1 cellular context compared by ENCODE assay signal in genomic region chr13:37617162-37617561, GRCh38.
A peak's percentile ranks its signal among the peaks of the same experiment; 100 is the strongest.
TF ChIP-seq lines count a peak whose summit lies in the region.

No MANE protein-coding gene starts in this region.

TF ChIP-seq in SK-N-SH, 30 proteins besides CTCF, POLR2A, EP300 and RAD21 (continued from another document):
- TF ChIP-seq REST (IDR thresholded peaks at IDR 0.05; ENCODE audit: low read depth, low read length), result no peak
- no peak for TF ChIP-seq GABPA (IDR thresholded peaks at IDR 0.05; ENCODE audit: low read depth)
- TF ChIP-seq MAX (IDR thresholded peaks at IDR 0.05; ENCODE audit: low read depth), result no peak
- TF ChIP-seq USF1 (IDR thresholded peaks at IDR 0.05; ENCODE audit: borderline replicate concordance, low read depth), result no peak
- peak; percentile 87 for TF ChIP-seq PBX3 (IDR thresholded peaks at IDR 0.05)
- TF ChIP-seq NRF1 (IDR thresholded peaks at IDR 0.05; ENCODE audit: low read depth, low read length), result no peak
- no peak for TF ChIP-seq ZBTB33 (IDR thresholded peaks at IDR 0.05; ENCODE audit: borderline replicate concordance, low read depth)
- no peak for TF ChIP-seq EZH2phosphoT487 (IDR thresholded peaks at IDR 0.05; ENCODE audit: borderline replicate concordance, low read depth)
- TF ChIP-seq POLR2AphosphoS5 (IDR thresholded peaks at IDR 0.05; ENCODE audit: low read depth, low read length), result no peak
- no peak for TF ChIP-seq GATA2 (CRISPR knock-in tag; IDR thresholded peaks at IDR 0.05)
- TF ChIP-seq RCOR1 (IDR thresholded peaks at IDR 0.05; ENCODE audit: low read length), result no peak
- TF ChIP-seq USF2 (IDR thresholded peaks at IDR 0.05; ENCODE audit: borderline replicate concordance, low read depth, low read length), result no peak
- peak; percentile 81 for TF ChIP-seq RXRA (IDR thresholded peaks at IDR 0.05; ENCODE audit: borderline replicate concordance, low read depth)
- TF ChIP-seq CHD2 (IDR thresholded peaks at IDR 0.05; ENCODE audit: low read length, partially characterized antibody), result no peak
- TF ChIP-seq YY1 (IDR thresholded peaks at IDR 0.05; ENCODE audit: low read depth), result no peak
- TF ChIP-seq MXI1 (IDR thresholded peaks at IDR 0.05; ENCODE audit: low read depth, low read length), result no peak
- no peak for TF ChIP-seq RFX5 (IDR thresholded peaks at IDR 0.05; ENCODE audit: low read length)
- no peak for TF ChIP-seq IRF3 (IDR thresholded peaks at IDR 0.05; ENCODE audit: low read depth, low read length)
- peak; percentile 73 for TF ChIP-seq JUND (IDR thresholded peaks at IDR 0.05)
- TF ChIP-seq NFIC (IDR thresholded peaks at IDR 0.05; ENCODE audit: borderline replicate concordance), result peak; percentile 38; the same call in 1 of the 2 replicates
- no peak for TF ChIP-seq SMC3 (IDR thresholded peaks at IDR 0.05; ENCODE audit: low read depth, low read length)
- no peak for TF ChIP-seq TAF1 (IDR thresholded peaks at IDR 0.05; ENCODE audit: borderline replicate concordance, low read depth, low read length)
- TF ChIP-seq ELF1 (IDR thresholded peaks at IDR 0.05), result no peak
